14 cellular contexts compared by ENCODE assay signal in the genomic region with DNA sequence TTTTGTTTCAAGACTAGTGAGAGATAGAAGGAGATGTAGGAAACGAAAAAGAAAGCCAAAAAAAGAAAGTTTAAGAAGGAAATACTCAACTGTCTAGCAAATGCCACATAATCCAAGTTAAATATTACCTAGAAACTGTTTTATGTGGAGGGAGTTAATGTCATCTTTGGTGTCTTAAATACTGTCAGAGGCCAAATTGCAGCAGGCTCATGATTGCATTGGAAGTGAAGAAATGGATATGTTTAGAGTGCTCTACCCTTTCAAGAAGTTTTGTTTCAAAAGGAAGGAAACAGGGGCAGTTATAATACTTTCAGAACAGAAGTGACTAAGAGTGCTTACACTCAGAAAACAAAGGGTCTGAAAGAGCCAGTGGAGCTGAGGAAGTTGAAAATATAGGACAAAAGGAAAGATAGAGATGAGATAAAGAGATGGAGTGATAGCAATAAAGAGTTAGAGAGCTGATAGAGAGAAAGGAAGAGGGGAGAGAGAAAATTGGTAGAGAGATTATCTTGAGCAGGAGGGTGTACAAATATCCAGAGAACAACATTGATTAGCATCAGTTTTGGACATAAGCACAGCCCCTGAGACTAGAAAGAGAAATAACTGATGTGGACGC. TPM values are rescaled to one million over a fixed set of nuclear protein-coding genes. Genes with fewer than 3 reads are reported as not detected.
DNase-seq lines count a peak whose midpoint lies in the region; ATAC-seq and TF ChIP-seq lines count a peak whose summit lies in the region.
"Had no signal": no experiment of that assay in that cellular context is flagged by ENCODE, and none has a peak within 500 bp of the region (broad histone marks: within the 10 kb centered on the region; RNA-seq: fewer than 3 reads in every experiment).

No MANE protein-coding gene starts in this region.

- no peaks in the 10 kb centered on the region for H3K36me3 Mint-ChIP-seq in activated naive CD4-positive, alpha-beta T cell treated with anti-CD3 and anti-CD28 coated beads, Interleukin-2, amount 10 ng/mL, durations not matched to agents 7 days and 5 days

- no peaks in the 10 kb centered on the region for H3K36me3 ChIP-seq in colonic mucosa
- H3K36me3 ChIP-seq: ascending aorta had no signal

- no peak overlapping the region for H3K4me3 ChIP-seq in colonic mucosa
- H3K4me3 ChIP-seq: ascending aorta had no signal

- no peaks in the 10 kb centered on the region for H3K9me3 Mint-ChIP-seq in activated naive CD4-positive, alpha-beta T cell treated with anti-CD3 and anti-CD28 coated beads, Interleukin-2, amount 10 ng/mL, durations not matched to agents 7 days and 5 days
- H3K9me3 Mint-ChIP-seq in stimulated activated naive CD8-positive, alpha-beta T cell treated with anti-CD3 and anti-CD28 coated beads, Interleukin-15, amount 100 ng/mL, for 72 hours: no peaks in the 10 kb centered on the region

- no peaks in the 10 kb centered on the region for H3K9me3 ChIP-seq in colonic mucosa
- H3K9me3 ChIP-seq: ascending aorta had no signal

- H3K4me3 Mint-ChIP-seq in activated naive CD4-positive, alpha-beta T cell treated with anti-CD3 and anti-CD28 coated beads, Interleukin-2, amount 10 ng/mL, durations not matched to agents 7 days and 5 days: peak overlapping the region; percentile 11
- peak overlapping the region; percentile 25 to 37 for H3K4me3 Mint-ChIP-seq in stimulated activated naive CD8-positive, alpha-beta T cell treated with anti-CD3 and anti-CD28 coated beads, Interleukin-15, amount 100 ng/mL, for 72 hours
- H3K4me3 Mint-ChIP-seq: neural crest cell had no signal

- H3K27me3 Mint-ChIP-seq in activated naive CD4-positive, alpha-beta T cell treated with anti-CD3 and anti-CD28 coated beads, Interleukin-2, amount 10 ng/mL, durations not matched to agents 7 days and 5 days: no peaks in the 10 kb centered on the region
- no peaks in the 10 kb centered on the region for H3K27me3 Mint-ChIP-seq in stimulated activated naive CD8-positive, alpha-beta T cell treated with anti-CD3 and anti-CD28 coated beads, Interleukin-15, amount 100 ng/mL, for 72 hours

- DNase-seq in activated naive CD4-positive, alpha-beta T cell treated with anti-CD3 and anti-CD28 coated beads, Interleukin-2, amount 10 ng/mL, durations not matched to agents 7 days and 5 days: no peak
- no peak for DNase-seq in activated naive CD4-positive, alpha-beta T cell treated with anti-CD3 and anti-CD28 coated beads, Interleukin-2, amount 50 U/mL, for 16 hours
- DNase-seq in colonic mucosa: no peak
- DNase-seq in stimulated activated naive CD8-positive, alpha-beta T cell treated with anti-CD3 and anti-CD28 coated beads, Interleukin-15, amount 100 ng/mL, for 72 hours: no peak
- no peak for DNase-seq in amniotic stem cell (lab: John Stamatoyannopoulos, UW)
- DNase-seq in stimulated activated CD4-positive, alpha-beta T cell treated with anti-CD3 and anti-CD28 coated beads, Interleukin-4, amount 100 ng/mL, for 1 hour: no peak
- DNase-seq in GM03348 (ENCODE audit: low spot score): no peak
- DNase-seq: AML-193; stimulated activated CD4-positive, alpha-beta T cell treated with anti-CD3 and anti-CD28 coated beads, Interleukin-4, amount 100 ng/mL, for 24 hours; SW 1271 had no signal

- H3K27ac ChIP-seq in colonic mucosa: peak overlapping the region; percentile 74
- H3K27ac ChIP-seq: ascending aorta, epithelial cell of prostate had no signal

- H3K4me1 Mint-ChIP-seq in activated naive CD4-positive, alpha-beta T cell treated with anti-CD3 and anti-CD28 coated beads, Interleukin-2, amount 10 ng/mL, durations not matched to agents 7 days and 5 days: peaks cover 33% of the 10 kb centered on the region
- H3K4me1 Mint-ChIP-seq in stimulated activated naive CD8-positive, alpha-beta T cell treated with anti-CD3 and anti-CD28 coated beads, Interleukin-15, amount 100 ng/mL, for 72 hours: peaks cover 14% of the 10 kb centered on the region

- peak overlapping the region; percentile 88 for H3K27ac Mint-ChIP-seq in activated naive CD4-positive, alpha-beta T cell treated with anti-CD3 and anti-CD28 coated beads, Interleukin-2, amount 10 ng/mL, durations not matched to agents 7 days and 5 days
- H3K27ac Mint-ChIP-seq in stimulated activated naive CD8-positive, alpha-beta T cell treated with anti-CD3 and anti-CD28 coated beads, Interleukin-15, amount 100 ng/mL, for 72 hours: peak overlapping the region in 1 of 2 donors; percentile 9

- no peak for TF ChIP-seq CTCF in colonic mucosa (IDR thresholded peaks at IDR 0.05)

- H3K4me1 ChIP-seq in colonic mucosa: peaks cover 4% of the 10 kb centered on the region
- H3K4me1 ChIP-seq: ascending aorta had no signal

- no peak overlapping the region for H3K9ac ChIP-seq in colonic mucosa (ENCODE audit: low read depth in 2 of 2, low read length in 2 of 2)

- intact Hi-C loops in colonic mucosa (cut with DNase I): no loop called here

- CTCF ChIA-PET in activated naive CD4-positive, alpha-beta T cell treated with anti-CD3 and anti-CD28 coated beads, Interleukin-2, amount 10 ng/mL, durations not matched to agents 7 days and 5 days (lab: Charles Lee): interaction anchor here (0.6 to 1.3 kb wide), 3 partner anchors 9 to 558 kb away, joined by 3 to 4 read pairs (median 3); no protein-coding TSS in a partner anchor

- peak; percentile 61 for ATAC-seq in HG03432 (IDR thresholded peaks at IDR 0.05; ENCODE audit: unreplicated experiment)
- peak; percentile 56 for ATAC-seq in stimulated activated naive CD8-positive, alpha-beta T cell treated with anti-CD3 and anti-CD28 coated beads, Interleukin-15, amount 100 ng/mL, for 72 hours

- no peaks in the 10 kb centered on the region for H3K27me3 ChIP-seq in colonic mucosa
- H3K27me3 ChIP-seq: ascending aorta had no signal

RNA-seq across cellular contexts. Expression of a gene that starts 28.0 kb away (rescaled TPM):
- total RNA-seq in colonic mucosa: 10 to 100 TPM; 13.3 to 27.1 TPM
